In the genomic region with DNA sequence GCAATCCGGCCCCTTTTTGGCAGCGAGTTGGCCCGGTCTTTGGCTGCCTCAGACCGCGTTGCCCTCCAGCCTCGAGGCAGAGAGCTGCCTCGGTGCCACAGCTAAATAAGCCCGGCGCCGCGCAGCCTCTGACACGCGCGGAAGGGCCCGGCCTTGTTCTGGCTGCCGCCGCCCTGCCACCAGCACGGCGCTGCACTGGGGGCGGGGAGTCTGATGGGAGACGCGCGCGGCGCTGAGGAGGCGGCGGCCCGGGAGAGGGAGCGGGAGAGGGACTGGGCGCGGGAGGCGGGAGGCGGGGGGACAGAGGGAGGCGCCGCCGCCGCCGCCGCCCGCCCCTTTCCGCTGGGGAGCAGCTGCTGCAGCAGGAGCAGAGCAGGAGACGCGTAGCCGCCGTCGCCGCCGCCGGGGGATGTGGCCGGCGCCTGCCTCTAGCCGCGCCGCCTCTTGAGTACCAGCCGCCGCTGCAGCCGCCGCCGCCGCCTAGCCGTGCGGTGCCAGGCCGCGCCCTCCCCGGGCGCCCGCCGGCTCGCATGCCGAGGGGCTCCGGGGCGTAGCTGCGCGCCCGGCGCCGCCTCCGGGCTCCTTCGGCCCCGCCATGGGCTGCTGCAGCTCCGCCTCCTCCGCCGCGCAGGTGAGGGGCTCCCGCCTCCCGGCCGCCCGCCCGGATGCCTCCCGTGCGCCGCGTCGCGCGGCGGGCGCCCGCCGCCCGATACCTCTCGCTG, we compare ENCODE assay signal across 8 cellular contexts. TPM values are rescaled to one million over a fixed set of nuclear protein-coding genes. Genes with fewer than 3 reads are reported as not detected.
DNase-seq lines count a peak whose midpoint lies in the region; ATAC-seq and TF ChIP-seq lines count a peak whose summit lies in the region.

A gene (plus strand): TSS at position 378 of the 722 bp plus-strand sequence. CDS start 218 bp downstream, at position 596.

- H3K9ac ChIP-seq in Loucy (ENCODE audit: low read depth, low read length, poor library complexity, severe bottlenecking) (peak within 1 kb of the TSS; percentile 72), neural cell (ENCODE audit: low read length) (peak within 1 kb of the TSS; percentile 74)

- peak within 1 kb of the TSS; percentile 19 for H3K27ac ChIP-seq in neural cell (ENCODE audit: low read length)

- H3F3A ChIP-seq in Loucy (ENCODE audit: low read depth): no peaks in the 10 kb centered on the region
- H3F3A ChIP-seq in neural cell (ENCODE audit: insufficient read depth, low read length, poor library complexity, severe bottlenecking): no peaks in the 10 kb centered on the region

- peak; percentile 70 for TF ChIP-seq EP300 in neural cell (conservative IDR thresholded peaks at IDR 0.05; ENCODE audit: poor library complexity, severe bottlenecking)

- DNase-seq in ELR (ENCODE audit: low read depth): peak; percentile 96
- peak; percentile 90 for DNase-seq in H7
- peak; percentile 80 for DNase-seq in activated gamma-delta T cell (lab: John Stamatoyannopoulos, UW)
- peak; percentile 91 for DNase-seq in fibroblast of the conjunctiva (ENCODE audit: low read depth)
- peak; percentile 90 to 93 for DNase-seq in stimulated activated naive CD8-positive, alpha-beta T cell treated with anti-CD3 and anti-CD28 coated beads, Interleukin-15, amount 100 ng/mL, for 72 hours

- H3K9me3 ChIP-seq in Loucy (ENCODE audit: insufficient read depth, low read depth, low read length) (no peaks in the 10 kb centered on the region), neural cell (ENCODE audit: low read length) (no peaks in the 10 kb centered on the region)

- peak; percentile 20 for TF ChIP-seq RAD21 in neural cell (conservative IDR thresholded peaks at IDR 0.05)

- H3K4me3 Mint-ChIP-seq in stimulated activated naive CD8-positive, alpha-beta T cell treated with anti-CD3 and anti-CD28 coated beads, Interleukin-15, amount 100 ng/mL, for 72 hours: peak within 1 kb of the TSS; percentile 90 to 94

- peaks cover 23% of the 10 kb centered on the region for H3K4me1 Mint-ChIP-seq in stimulated activated naive CD8-positive, alpha-beta T cell treated with anti-CD3 and anti-CD28 coated beads, Interleukin-15, amount 100 ng/mL, for 72 hours

- H4K20me1 ChIP-seq in Loucy (ENCODE audit: insufficient read depth, low read length, poor library complexity, severe bottlenecking) (peaks cover 36% of the 10 kb centered on the region), neural cell (ENCODE audit: insufficient read depth) (no peaks in the 10 kb centered on the region)

- H3K36me3 ChIP-seq in H7 (replicated peaks; ENCODE audit: control insufficient read depth, insufficient read depth, low read length): no peaks in the 10 kb centered on the region
- no peaks in the 10 kb centered on the region for H3K36me3 ChIP-seq in Loucy (ENCODE audit: insufficient read depth, low read length)
- no peaks in the 10 kb centered on the region for H3K36me3 ChIP-seq in neural cell (ENCODE audit: insufficient read depth, low read length)

- no peaks in the 10 kb centered on the region for H3K9me3 Mint-ChIP-seq in stimulated activated naive CD8-positive, alpha-beta T cell treated with anti-CD3 and anti-CD28 coated beads, Interleukin-15, amount 100 ng/mL, for 72 hours

- H3K9me2 ChIP-seq in Loucy (replicated peaks; ENCODE audit: low read depth, low read length) (no peaks in the 10 kb centered on the region), neural cell (ENCODE audit: insufficient read depth, low read length) (no peaks in the 10 kb centered on the region)

- peaks cover 44% of the 10 kb centered on the region for H3K4me1 ChIP-seq in Loucy (ENCODE audit: insufficient read depth, low read length, poor library complexity, severe bottlenecking)

- TF ChIP-seq POLR2A in Raji (IDR thresholded peaks at IDR 0.05; ENCODE audit: insufficient read depth, low read depth, low read length): peak; percentile 78

- H3K27me3 ChIP-seq in H7 (ENCODE audit: control insufficient read depth, insufficient read depth, low read length) (no peaks in the 10 kb centered on the region), Loucy (ENCODE audit: insufficient read depth, low read length, poor library complexity, severe bottlenecking) (no peaks in the 10 kb centered on the region), neural cell (ENCODE audit: insufficient read depth, low read depth, low read length) (peaks cover 10% of the 10 kb centered on the region)

- H3K27ac Mint-ChIP-seq in stimulated activated naive CD8-positive, alpha-beta T cell treated with anti-CD3 and anti-CD28 coated beads, Interleukin-15, amount 100 ng/mL, for 72 hours: peak within 1 kb of the TSS; percentile 69 to 82

- peak within 1 kb of the TSS; percentile 96 for H2AFZ ChIP-seq in Loucy (ENCODE audit: low read length)
- H2AFZ ChIP-seq in neural cell (ENCODE audit: low read depth, low read length): peak within 1 kb of the TSS; percentile 78

- H3K27me3 Mint-ChIP-seq in stimulated activated naive CD8-positive, alpha-beta T cell treated with anti-CD3 and anti-CD28 coated beads, Interleukin-15, amount 100 ng/mL, for 72 hours: peaks cover 55% of the 10 kb centered on the region

- H3K4me2 ChIP-seq in Loucy (ENCODE audit: low read depth, low read length, poor library complexity, severe bottlenecking) (peak within 1 kb of the TSS; percentile 80), neural cell (ENCODE audit: low read length) (peak within 1 kb of the TSS; percentile 76)

- peak within 1 kb of the TSS; percentile 62 for H3K4me3 ChIP-seq in H7 (ENCODE audit: insufficient read depth, low read depth, low read length)
- peak within 1 kb of the TSS; percentile 77 for H3K4me3 ChIP-seq in Loucy (ENCODE audit: low read length, poor library complexity, severe bottlenecking)
- H3K4me3 ChIP-seq in neural cell (ENCODE audit: low read length): peak within 1 kb of the TSS; percentile 92

- H3K79me2 ChIP-seq in Loucy (ENCODE audit: insufficient read depth, low read length) (peaks cover 53% of the 10 kb centered on the region), neural cell (replicated peaks; ENCODE audit: insufficient read depth, low read length) (peaks cover 3% of the 10 kb centered on the region)

- ATAC-seq in stimulated activated naive CD8-positive, alpha-beta T cell treated with anti-CD3 and anti-CD28 coated beads, Interleukin-15, amount 100 ng/mL, for 72 hours: peak; percentile 94

- TF ChIP-seq CTCF in Loucy (conservative IDR thresholded peaks at IDR 0.05; ENCODE audit: low read length) (no peak), neural cell (IDR thresholded peaks at IDR 0.05; ENCODE audit: poor library complexity, severe bottlenecking) (no peak)

TF ChIP-seq in neural cell, 6 proteins besides CTCF, POLR2A, EP300 and RAD21:
- TF ChIP-seq TAF1 (IDR thresholded peaks at IDR 0.05; ENCODE audit: low read depth): peak; percentile 77
- peak; percentile 64 for TF ChIP-seq POLR2AphosphoS5 (IDR thresholded peaks at IDR 0.05)
- no peak for TF ChIP-seq EZH2 (IDR thresholded peaks at IDR 0.05; ENCODE audit: borderline replicate concordance, insufficient read depth, low read length, poor library complexity, severe bottlenecking)
- TF ChIP-seq SMC3 (conservative IDR thresholded peaks at IDR 0.05; ENCODE audit: poor library complexity): peak; percentile 30
- TF ChIP-seq MXI1 (conservative IDR thresholded peaks at IDR 0.05; ENCODE audit: poor library complexity, severe bottlenecking): peak; percentile 44
- TF ChIP-seq, protein P1, sequence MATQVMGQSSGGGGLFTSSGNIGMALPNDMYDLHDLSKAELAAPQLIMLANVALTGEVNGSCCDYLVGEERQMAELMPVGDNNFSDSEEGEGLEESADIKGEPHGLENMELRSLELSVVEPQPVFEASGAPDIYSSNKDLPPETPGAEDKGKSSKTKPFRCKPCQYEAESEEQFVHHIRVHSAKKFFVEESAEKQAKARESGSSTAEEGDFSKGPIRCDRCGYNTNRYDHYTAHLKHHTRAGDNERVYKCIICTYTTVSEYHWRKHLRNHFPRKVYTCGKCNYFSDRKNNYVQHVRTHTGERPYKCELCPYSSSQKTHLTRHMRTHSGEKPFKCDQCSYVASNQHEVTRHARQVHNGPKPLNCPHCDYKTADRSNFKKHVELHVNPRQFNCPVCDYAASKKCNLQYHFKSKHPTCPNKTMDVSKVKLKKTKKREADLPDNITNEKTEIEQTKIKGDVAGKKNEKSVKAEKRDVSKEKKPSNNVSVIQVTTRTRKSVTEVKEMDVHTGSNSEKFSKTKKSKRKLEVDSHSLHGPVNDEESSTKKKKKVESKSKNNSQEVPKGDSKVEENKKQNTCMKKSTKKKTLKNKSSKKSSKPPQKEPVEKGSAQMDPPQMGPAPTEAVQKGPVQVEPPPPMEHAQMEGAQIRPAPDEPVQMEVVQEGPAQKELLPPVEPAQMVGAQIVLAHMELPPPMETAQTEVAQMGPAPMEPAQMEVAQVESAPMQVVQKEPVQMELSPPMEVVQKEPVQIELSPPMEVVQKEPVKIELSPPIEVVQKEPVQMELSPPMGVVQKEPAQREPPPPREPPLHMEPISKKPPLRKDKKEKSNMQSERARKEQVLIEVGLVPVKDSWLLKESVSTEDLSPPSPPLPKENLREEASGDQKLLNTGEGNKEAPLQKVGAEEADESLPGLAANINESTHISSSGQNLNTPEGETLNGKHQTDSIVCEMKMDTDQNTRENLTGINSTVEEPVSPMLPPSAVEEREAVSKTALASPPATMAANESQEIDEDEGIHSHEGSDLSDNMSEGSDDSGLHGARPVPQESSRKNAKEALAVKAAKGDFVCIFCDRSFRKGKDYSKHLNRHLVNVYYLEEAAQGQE (IDR thresholded peaks at IDR 0.05; ENCODE audit: borderline replicate concordance): peak; percentile 30

RNA-seq across cellular contexts. Expression of the gene that starts here (rescaled TPM):
- total RNA-seq in H7 (2014; rRNA removed; shearing (Covaris generic)): 30.8 and 35.8 TPM in 2 replicates
- polyA plus RNA-seq in neural cell: 3.9 TPM in 2 replicates
- polyA minus RNA-seq in neural cell: 10.2 and 10.7 TPM in 2 replicates

Comparison
In these comparisons a context has a peak if more than half of its experiments do, and no peak if none do; other contexts are left out.
1. Peak in every context shown above with its lines: DNase-seq, ATAC-seq, H3K4me3 ChIP-seq and H3K27ac ChIP-seq.